32 cellular contexts compared by ENCODE assay signal in genomic region chr1:11041048-11041447, GRCh38. TPM values are rescaled to one million over a fixed set of nuclear protein-coding genes. Genes with fewer than 3 reads are reported as not detected.
"Had no signal": no experiment of that assay in that cellular context is flagged by ENCODE, and none has a peak within 500 bp of the region (broad histone marks: within the 10 kb centered on the region; RNA-seq: fewer than 3 reads in every experiment).

No MANE protein-coding gene starts in this region.

- H3K9me3 ChIP-seq: stomach, suprapubic skin, testis, thoracic aorta, thyroid gland, tibial artery, tibial nerve, transverse colon, upper lobe of left lung, upper lobe of right lung, uterus, vagina had no signal

- H3K4me3 Mint-ChIP-seq: stimulated activated effector memory CD8-positive, alpha-beta T cell treated with anti-CD3 and anti-CD28 coated beads, Interleukin-12 subunit alpha, Interleukin-12 subunit beta, amount 100 ng/mL, for 72 hours; stimulated activated memory B cell treated with anti-CD40 and anti-IgM and Interleukin-4, amounts not matched to agents 10 μg/mL and 1 μg/mL and 100 μg/mL, for 72 hours; stimulated activated naive B cell treated with anti-CD40 and anti-IgM and Interleukin-4, amounts not matched to agents 10 μg/mL and 1 μg/mL and 100 μg/mL, for 72 hours; stimulated activated naive CD8-positive, alpha-beta T cell treated with anti-CD3 and anti-CD28 coated beads, Interleukin-15, amount 100 ng/mL, for 72 hours; stimulated activated naive CD8-positive, alpha-beta T cell treated with anti-CD3 and anti-CD28 coated beads, Interleukin-15, Interleukin-2, amounts not matched to agents 100 ng/mL and 50 ng/mL, for 24 hours; type B pancreatic cell had no signal

- DNase-seq: stimulated activated CD4-positive, alpha-beta T cell treated with anti-CD3 and anti-CD28 coated beads, Interleukin-2, amount 100 ng/mL, for 48 hours; stimulated activated CD4-positive, alpha-beta T cell treated with anti-CD3 and anti-CD28 coated beads, Interleukin-4, amount 100 ng/mL, for 1 hour; stimulated activated CD4-positive, alpha-beta T cell treated with anti-CD3 and anti-CD28 coated beads, Interleukin-4, amount 100 ng/mL, for 24 hours; stimulated activated CD4-positive, alpha-beta T cell treated with anti-CD3 and anti-CD28 coated beads, Interleukin-4, amount 100 ng/mL, for 4 hours; stimulated activated CD8-positive, alpha-beta memory T cell treated with anti-CD3 and anti-CD28 coated beads, Interleukin-4, amount 100 ng/mL, for 48 hours; stimulated activated naive B cell treated with anti-CD40 and anti-IgM and Interleukin-4, amounts not matched to agents 10 μg/mL and 1 μg/mL and 100 μg/mL, for 72 hours; stimulated activated naive CD4-positive, alpha-beta T cell; stimulated activated naive CD4-positive, alpha-beta T cell treated with Interleukin-2 at 50 U/mL for 16 hours; stimulated activated naive CD8-positive, alpha-beta T cell treated with anti-CD3 and anti-CD28 coated beads, Interleukin-15, amount 100 ng/mL, for 72 hours; stimulated activated naive CD8-positive, alpha-beta T cell treated with anti-CD3 and anti-CD28 coated beads, Interleukin-15, Interleukin-2, amounts not matched to agents 100 U/mL and 50 U/mL, for 24 hours; stomach; substantia nigra; testis; thyroid gland; tibial artery; transverse colon; trophoblast cell; upper lobe of left lung; upper lobe of right lung; uterus had no signal

- H3K27ac ChIP-seq: stomach, suprapubic skin, testis, thoracic aorta, thyroid gland, tibial artery, tibial nerve, transverse colon, upper lobe of left lung, upper lobe of right lung, uterus, vagina had no signal

- H3K4me3 ChIP-seq: stomach, suprapubic skin, testis, thoracic aorta, thyroid gland, tibial artery, tibial nerve, transverse colon, upper lobe of left lung, upper lobe of right lung, uterus, vagina had no signal

- H3K27ac Mint-ChIP-seq: stimulated activated effector memory CD8-positive, alpha-beta T cell treated with anti-CD3 and anti-CD28 coated beads, Interleukin-12 subunit alpha, Interleukin-12 subunit beta, amount 100 ng/mL, for 72 hours; stimulated activated memory B cell treated with anti-CD40 and anti-IgM and Interleukin-4, amounts not matched to agents 10 μg/mL and 1 μg/mL and 100 μg/mL, for 72 hours; stimulated activated naive B cell treated with anti-CD40 and anti-IgM and Interleukin-4, amounts not matched to agents 10 μg/mL and 1 μg/mL and 100 μg/mL, for 72 hours; stimulated activated naive CD8-positive, alpha-beta T cell treated with anti-CD3 and anti-CD28 coated beads, Interleukin-15, amount 100 ng/mL, for 72 hours; stimulated activated naive CD8-positive, alpha-beta T cell treated with anti-CD3 and anti-CD28 coated beads, Interleukin-15, Interleukin-2, amounts not matched to agents 100 ng/mL and 50 ng/mL, for 24 hours; type B pancreatic cell had no signal

- H3K36me3 ChIP-seq: stomach, suprapubic skin, thoracic aorta, thyroid gland, tibial artery, tibial nerve, transverse colon, upper lobe of left lung, upper lobe of right lung, uterus, vagina had no signal

- H3K27me3 ChIP-seq: testis, thyroid gland, tibial nerve, transverse colon, upper lobe of left lung, upper lobe of right lung, uterus, vagina had no signal

- H3K27me3 Mint-ChIP-seq: stimulated activated memory B cell treated with anti-CD40 and anti-IgM and Interleukin-4, amounts not matched to agents 10 μg/mL and 1 μg/mL and 100 μg/mL, for 72 hours; stimulated activated naive B cell treated with anti-CD40 and anti-IgM and Interleukin-4, amounts not matched to agents 10 μg/mL and 1 μg/mL and 100 μg/mL, for 72 hours; stimulated activated naive CD8-positive, alpha-beta T cell treated with anti-CD3 and anti-CD28 coated beads, Interleukin-15, amount 100 ng/mL, for 72 hours; stimulated activated naive CD8-positive, alpha-beta T cell treated with anti-CD3 and anti-CD28 coated beads, Interleukin-15, Interleukin-2, amounts not matched to agents 100 ng/mL and 50 ng/mL, for 24 hours had no signal

- H3K9me3 Mint-ChIP-seq: stimulated activated effector memory CD8-positive, alpha-beta T cell treated with anti-CD3 and anti-CD28 coated beads, Interleukin-12 subunit alpha, Interleukin-12 subunit beta, amount 100 ng/mL, for 72 hours; stimulated activated memory B cell treated with anti-CD40 and anti-IgM and Interleukin-4, amounts not matched to agents 10 μg/mL and 1 μg/mL and 100 μg/mL, for 72 hours; stimulated activated naive B cell treated with anti-CD40 and anti-IgM and Interleukin-4, amounts not matched to agents 10 μg/mL and 1 μg/mL and 100 μg/mL, for 72 hours; stimulated activated naive CD8-positive, alpha-beta T cell treated with anti-CD3 and anti-CD28 coated beads, Interleukin-15, amount 100 ng/mL, for 72 hours; stimulated activated naive CD8-positive, alpha-beta T cell treated with anti-CD3 and anti-CD28 coated beads, Interleukin-15, Interleukin-2, amounts not matched to agents 100 ng/mL and 50 ng/mL, for 24 hours; type B pancreatic cell had no signal

- H3K4me1 ChIP-seq: suprapubic skin, testis, thyroid gland, upper lobe of right lung had no signal

- H3K4me1 Mint-ChIP-seq: stimulated activated effector memory CD8-positive, alpha-beta T cell treated with anti-CD3 and anti-CD28 coated beads, Interleukin-12 subunit alpha, Interleukin-12 subunit beta, amount 100 ng/mL, for 72 hours; stimulated activated memory B cell treated with anti-CD40 and anti-IgM and Interleukin-4, amounts not matched to agents 10 μg/mL and 1 μg/mL and 100 μg/mL, for 72 hours; stimulated activated naive B cell treated with anti-CD40 and anti-IgM and Interleukin-4, amounts not matched to agents 10 μg/mL and 1 μg/mL and 100 μg/mL, for 72 hours; stimulated activated naive CD8-positive, alpha-beta T cell treated with anti-CD3 and anti-CD28 coated beads, Interleukin-15, amount 100 ng/mL, for 72 hours had no signal

- ATAC-seq: stimulated activated effector memory CD8-positive, alpha-beta T cell treated with anti-CD3 and anti-CD28 coated beads, Interleukin-12 subunit alpha, Interleukin-12 subunit beta, amount 100 ng/mL, for 72 hours; stimulated activated memory B cell treated with anti-CD40 and anti-IgM and Interleukin-4, amounts not matched to agents 10 μg/mL and 1 μg/mL and 100 μg/mL, for 72 hours; stimulated activated naive B cell treated with anti-CD40 and anti-IgM and Interleukin-4, amounts not matched to agents 10 μg/mL and 1 μg/mL and 100 μg/mL, for 72 hours; stimulated activated naive CD8-positive, alpha-beta T cell treated with anti-CD3 and anti-CD28 coated beads, Interleukin-15, amount 100 ng/mL, for 72 hours; stimulated activated naive CD8-positive, alpha-beta T cell treated with anti-CD3 and anti-CD28 coated beads, Interleukin-15, Interleukin-2, amounts not matched to agents 100 U/mL and 50 U/mL, for 24 hours; upper lobe of right lung had no signal

- H3K36me3 Mint-ChIP-seq: stimulated activated effector memory CD8-positive, alpha-beta T cell treated with anti-CD3 and anti-CD28 coated beads, Interleukin-12 subunit alpha, Interleukin-12 subunit beta, amount 100 ng/mL, for 72 hours; stimulated activated memory B cell treated with anti-CD40 and anti-IgM and Interleukin-4, amounts not matched to agents 10 μg/mL and 1 μg/mL and 100 μg/mL, for 72 hours; stimulated activated naive B cell treated with anti-CD40 and anti-IgM and Interleukin-4, amounts not matched to agents 10 μg/mL and 1 μg/mL and 100 μg/mL, for 72 hours; type B pancreatic cell had no signal

RNA-seq across cellular contexts. Expression of gene MASP2, which starts 6.0 kb away (rescaled TPM):
- total RNA-seq: stomach, subcutaneous adipose tissue, temporal lobe, thoracic aorta, thyroid gland, tibial nerve, transverse colon, upper lobe of left lung, upper lobe of right lung, ureter, urinary bladder, uterus, vagina had no signal
- polyA plus RNA-seq: stomach, urinary bladder had no signal
